In the genomic region with DNA sequence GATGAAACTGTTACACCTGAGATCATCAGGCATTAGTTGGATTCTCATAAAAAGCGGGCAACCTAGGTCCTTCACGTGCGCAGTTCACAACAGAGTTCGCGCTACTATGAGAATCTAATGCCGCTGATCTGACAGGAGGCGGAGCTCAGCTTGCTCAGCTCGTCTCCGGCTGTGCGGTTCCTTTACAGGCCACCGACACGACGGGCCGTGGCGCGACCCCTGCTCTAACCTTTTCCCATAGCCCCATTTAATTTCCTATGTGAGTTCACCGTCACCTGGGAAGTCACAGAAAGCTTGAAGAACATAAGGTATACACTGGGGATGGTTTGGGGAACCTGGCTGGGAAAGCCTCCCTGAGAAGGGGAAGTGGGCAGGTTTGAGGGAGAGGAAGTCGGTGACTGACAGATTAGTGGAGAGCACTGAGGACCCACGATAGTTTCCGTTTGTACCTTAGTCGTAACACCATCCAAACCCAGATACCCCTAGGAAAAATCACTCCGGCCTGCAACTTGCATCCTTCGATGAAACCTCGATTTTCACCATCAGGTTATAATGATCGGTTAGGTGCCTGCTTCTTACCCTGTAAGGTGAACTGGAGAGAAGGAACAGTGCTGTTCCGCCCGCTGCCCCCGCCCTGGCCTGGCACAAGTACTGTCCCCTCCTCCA, we compare ENCODE assay signal across 8 cellular contexts. TPM values are rescaled to one million over a fixed set of nuclear protein-coding genes. Genes with fewer than 3 reads are reported as not detected.
DNase-seq lines count a peak whose midpoint lies in the region; ATAC-seq, FAIRE-seq and TF ChIP-seq lines count a peak whose summit lies in the region.

No MANE protein-coding gene starts in this region.

- peak; percentile 68 for FAIRE-seq in GM12891 (lab: Jason Lieb, UNC)

- no peaks in the 10 kb centered on the region for H3K9me3 Mint-ChIP-seq in T-helper 2 cell treated with Interferon-gamma antibody and Interleukin-4, amounts not matched to agents 5 μg/mL and 100 μg/mL, for 36 hours

- DNase-seq in GM12891 (ENCODE audit: insufficient read length, low spot score): peak; percentile 44
- peak; percentile 60 for DNase-seq in T-helper 2 cell treated with Interferon-gamma antibody and Interleukin-4, amounts not matched to agents 5 μg/mL and 100 μg/mL, for 36 hours (ENCODE audit: low spot score)
- peak; percentile 24 to 42 (median 35) for DNase-seq in body of pancreas
- peak in 1 of 2 donors; percentile 49 for DNase-seq in left lung
- peak; percentile 46 for DNase-seq in stimulated activated CD8-positive, alpha-beta memory T cell treated with anti-CD3 and anti-CD28 coated beads, Interleukin-12 subunit alpha, Interleukin-12 subunit beta, amount 100 ng/mL, for 1 hour (ENCODE audit: low read depth)
- no peak for DNase-seq in NCI-H2029 treated with DMSO at 0.1 percent for 48 hours (lab: John Stamatoyannopoulos, UW)
- DNase-seq in NCI-H1048 (lab: John Stamatoyannopoulos, UW): no peak

- H3K27me3 Mint-ChIP-seq in T-helper 2 cell treated with Interferon-gamma antibody and Interleukin-4, amounts not matched to agents 5 μg/mL and 100 μg/mL, for 36 hours (ENCODE audit: low read depth): peaks cover under 1% of the 10 kb centered on the region

- ATAC-seq in HG03097 (IDR thresholded peaks at IDR 0.05; ENCODE audit: low FRiP score, unreplicated experiment): peak; percentile 22
- no peak for ATAC-seq in body of pancreas
- no peak for ATAC-seq in left lung

- WGBS in body of pancreas, 2 donors: 7 to 24% methylated on average over 26 to 28 of the region's 28 CpGs

- H3K36me3 Mint-ChIP-seq in T-helper 2 cell treated with Interferon-gamma antibody and Interleukin-4, amounts not matched to agents 5 μg/mL and 100 μg/mL, for 36 hours (ENCODE audit: low read depth): peaks cover 3% of the 10 kb centered on the region

- TF ChIP-seq CTCF in body of pancreas (IDR thresholded peaks at IDR 0.05): no peak
- TF ChIP-seq CTCF in left lung (IDR thresholded peaks at IDR 0.05): no peak

- peak overlapping the region; percentile 91 for H3K4me3 Mint-ChIP-seq in T-helper 2 cell treated with Interferon-gamma antibody and Interleukin-4, amounts not matched to agents 5 μg/mL and 100 μg/mL, for 36 hours

- H3K4me3 ChIP-seq in body of pancreas: no peak overlapping the region
- H3K4me3 ChIP-seq in left lung: peak overlapping the region; percentile 54 to 73

- H3K27ac ChIP-seq in body of pancreas (peak overlapping the region; percentile 44 to 85 (median 68)), left lung (peak overlapping the region; percentile 89 to 90)

- intact Hi-C loops in body of pancreas (cut with DNase I): no loop called here
- intact Hi-C loops in left lung (cut with DNase I): loop anchor here in 1 of 2 donors (10.0 kb wide), 1 partner anchor 181 kb away; the partner anchor contains the start of genes NPFF and TARBP2

- H3K27me3 ChIP-seq in body of pancreas (no peaks in the 10 kb centered on the region), left lung (peaks cover 0 to 38% of the 10 kb centered on the region in 2 donors)

- no peaks in the 10 kb centered on the region for H3K9me3 ChIP-seq in body of pancreas
- H3K9me3 ChIP-seq in left lung: no peaks in the 10 kb centered on the region

- TF ChIP-seq POLR2A in GM12891 (IDR thresholded peaks at IDR 0.05; ENCODE audit: low read depth, low read length) (no peak), body of pancreas (IDR thresholded peaks at IDR 0.05) (no peak)

- H3K4me1 ChIP-seq in body of pancreas (peaks cover 39% of the 10 kb centered on the region), left lung (peaks cover 17 to 48% of the 10 kb centered on the region in 2 donors)

- peaks cover 30% of the 10 kb centered on the region for H3K4me1 Mint-ChIP-seq in T-helper 2 cell treated with Interferon-gamma antibody and Interleukin-4, amounts not matched to agents 5 μg/mL and 100 μg/mL, for 36 hours (ENCODE audit: low read depth)

- H3K27ac Mint-ChIP-seq in T-helper 2 cell treated with Interferon-gamma antibody and Interleukin-4, amounts not matched to agents 5 μg/mL and 100 μg/mL, for 36 hours: peak overlapping the region; percentile 96

- H3K36me3 ChIP-seq in body of pancreas (replicated peaks in 1 of 2; ENCODE audit: insufficient read depth in 1 of 2, low read depth in 2 of 2) (peaks cover 0 to under 1% of the 10 kb centered on the region in 2 donors), left lung (peaks cover 0 to 5% of the 10 kb centered on the region in 2 donors)

TF ChIP-seq in GM12891, 5 proteins besides CTCF, POLR2A, EP300 and RAD21:
- TF ChIP-seq SPI1 (IDR thresholded peaks at IDR 0.05; ENCODE audit: low read depth, low read length): peak; percentile 95
- TF ChIP-seq POLR2AphosphoS5 (IDR thresholded peaks at IDR 0.05; ENCODE audit: low read depth, low read length): no peak

RNA-seq across cellular contexts. Expression of gene AAAS, which starts 2.8 kb away (rescaled TPM):
- polyA plus RNA-seq in GM12891 (2012; ENCODE audit: low read depth, missing spikeins): 41.1 TPM
- 10 to 100 TPM; 40.0 to 53.7 TPM for total RNA-seq in body of pancreas
- 10 to 100 TPM; 44.0 to 51.2 TPM for total RNA-seq in left lung

RNA-seq across cellular contexts. Expression of gene SP7, which starts 11.9 kb away (rescaled TPM):
- not detected for polyA plus RNA-seq in GM12891 (2012; ENCODE audit: low read depth, missing spikeins)
- not detected for total RNA-seq in body of pancreas
- under 1 TPM in 1 of 2 donors, not detected in 1; 0.64 TPM for total RNA-seq in left lung

RNA-seq across cellular contexts. Expression of gene MYG1, which starts 24.8 kb away (rescaled TPM):
- polyA plus RNA-seq in GM12891 (2012; ENCODE audit: low read depth, missing spikeins): 57.8 TPM
- total RNA-seq in body of pancreas (10 to 100 TPM; 25.4 to 25.7 TPM), left lung (10 to 100 TPM; 27.7 to 45.2 TPM)

RNA-seq across cellular contexts. Expression of gene PFDN5, which starts 28.9 kb away (rescaled TPM):
- polyA plus RNA-seq in GM12891 (2012; ENCODE audit: low read depth, missing spikeins): 829 TPM
- total RNA-seq in body of pancreas (100 to 1,000 TPM; 337 to 403 TPM), left lung (100 to 1,000 TPM; 321 to 370 TPM)

RNA-seq across cellular contexts. Expression of gene SP1, which starts 55.7 kb away (rescaled TPM):
- 12.2 TPM for polyA plus RNA-seq in GM12891 (2012; ENCODE audit: low read depth, missing spikeins)
- total RNA-seq in body of pancreas (10 to 100 TPM; 16.8 to 24.6 TPM), left lung (10 to 100 TPM; 69.5 to 78.0 TPM)

Comparison
In these comparisons a context has a peak if more than half of its experiments do, and no peak if none do; other contexts are left out.
1. DNase-seq: peak in GM12891 (single experiment), T-helper 2 cell treated with Interferon-gamma antibody and Interleukin-4, amounts not matched to agents 5 μg/mL and 100 μg/mL, for 36 hours (single experiment), body of pancreas (4 of 4) and stimulated activated CD8-positive, alpha-beta memory T cell treated with anti-CD3 and anti-CD28 coated beads, Interleukin-12 subunit alpha, Interleukin-12 subunit beta, amount 100 ng/mL, for 1 hour (single experiment); none in NCI-H2029 treated with DMSO at 0.1 percent for 48 hours (single experiment) and NCI-H1048 (single experiment).
2. H3K4me3 ChIP-seq: peak in left lung (2 of 2); none in body of pancreas (0 of 2).